Comparison of ENCODE assay signal across 1 cellular context in the genomic region with DNA sequence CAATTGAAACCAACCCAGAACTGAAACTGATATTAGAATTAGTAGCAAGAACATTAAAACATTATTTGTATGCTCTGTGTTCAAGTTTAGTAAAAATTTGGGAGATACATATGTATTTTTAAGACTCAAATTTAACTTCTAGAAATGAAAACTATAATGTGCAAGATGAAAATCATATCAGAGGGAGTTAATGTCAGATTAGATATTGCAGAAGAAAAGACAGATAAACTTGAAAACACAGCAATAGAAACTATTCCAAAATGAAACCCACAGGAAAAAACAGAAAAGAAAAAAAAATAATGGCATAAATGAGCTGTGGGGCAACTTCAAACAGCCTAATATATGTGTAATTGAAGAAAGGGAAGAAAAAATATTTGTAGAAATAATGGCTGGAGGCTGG.
TF ChIP-seq lines count a peak whose summit lies in the region.

No MANE protein-coding gene starts in this region.

TF ChIP-seq in SK-N-SH, 30 proteins besides CTCF, POLR2A, EP300 and RAD21 (continued from another document):
- TF ChIP-seq NFIC (IDR thresholded peaks at IDR 0.05; ENCODE audit: borderline replicate concordance), result no peak
- no peak for TF ChIP-seq JUND (IDR thresholded peaks at IDR 0.05)
- TF ChIP-seq, protein P1, sequence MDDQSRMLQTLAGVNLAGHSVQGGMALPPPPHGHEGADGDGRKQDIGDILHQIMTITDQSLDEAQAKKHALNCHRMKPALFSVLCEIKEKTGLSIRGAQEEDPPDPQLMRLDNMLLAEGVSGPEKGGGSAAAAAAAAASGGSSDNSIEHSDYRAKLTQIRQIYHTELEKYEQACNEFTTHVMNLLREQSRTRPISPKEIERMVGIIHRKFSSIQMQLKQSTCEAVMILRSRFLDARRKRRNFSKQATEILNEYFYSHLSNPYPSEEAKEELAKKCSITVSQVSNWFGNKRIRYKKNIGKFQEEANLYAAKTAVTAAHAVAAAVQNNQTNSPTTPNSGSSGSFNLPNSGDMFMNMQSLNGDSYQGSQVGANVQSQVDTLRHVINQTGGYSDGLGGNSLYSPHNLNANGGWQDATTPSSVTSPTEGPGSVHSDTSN (IDR thresholded peaks at IDR 0.05), result no peak
- no peak for TF ChIP-seq YY1 (IDR thresholded peaks at IDR 0.05; ENCODE audit: low read depth)
- TF ChIP-seq TCF12 (IDR thresholded peaks at IDR 0.05), result no peak
- TF ChIP-seq CHD2 (IDR thresholded peaks at IDR 0.05; ENCODE audit: low read length, partially characterized antibody), result no peak
- TF ChIP-seq POLR2AphosphoS5 (IDR thresholded peaks at IDR 0.05; ENCODE audit: low read depth, low read length), result no peak
- no peak for TF ChIP-seq TEAD4 (IDR thresholded peaks at IDR 0.05; ENCODE audit: borderline replicate concordance, insufficient read depth)
- TF ChIP-seq MXI1 (IDR thresholded peaks at IDR 0.05; ENCODE audit: low read depth, low read length), result no peak
- no peak for TF ChIP-seq NRF1 (IDR thresholded peaks at IDR 0.05; ENCODE audit: low read depth, low read length)
- no peak for TF ChIP-seq RCOR1 (IDR thresholded peaks at IDR 0.05; ENCODE audit: low read length)
- no peak for TF ChIP-seq RXRA (IDR thresholded peaks at IDR 0.05; ENCODE audit: borderline replicate concordance, low read depth)
- TF ChIP-seq FOXJ3 (CRISPR knock-in tag; IDR thresholded peaks at IDR 0.05), result no peak
- TF ChIP-seq, protein P2, sequence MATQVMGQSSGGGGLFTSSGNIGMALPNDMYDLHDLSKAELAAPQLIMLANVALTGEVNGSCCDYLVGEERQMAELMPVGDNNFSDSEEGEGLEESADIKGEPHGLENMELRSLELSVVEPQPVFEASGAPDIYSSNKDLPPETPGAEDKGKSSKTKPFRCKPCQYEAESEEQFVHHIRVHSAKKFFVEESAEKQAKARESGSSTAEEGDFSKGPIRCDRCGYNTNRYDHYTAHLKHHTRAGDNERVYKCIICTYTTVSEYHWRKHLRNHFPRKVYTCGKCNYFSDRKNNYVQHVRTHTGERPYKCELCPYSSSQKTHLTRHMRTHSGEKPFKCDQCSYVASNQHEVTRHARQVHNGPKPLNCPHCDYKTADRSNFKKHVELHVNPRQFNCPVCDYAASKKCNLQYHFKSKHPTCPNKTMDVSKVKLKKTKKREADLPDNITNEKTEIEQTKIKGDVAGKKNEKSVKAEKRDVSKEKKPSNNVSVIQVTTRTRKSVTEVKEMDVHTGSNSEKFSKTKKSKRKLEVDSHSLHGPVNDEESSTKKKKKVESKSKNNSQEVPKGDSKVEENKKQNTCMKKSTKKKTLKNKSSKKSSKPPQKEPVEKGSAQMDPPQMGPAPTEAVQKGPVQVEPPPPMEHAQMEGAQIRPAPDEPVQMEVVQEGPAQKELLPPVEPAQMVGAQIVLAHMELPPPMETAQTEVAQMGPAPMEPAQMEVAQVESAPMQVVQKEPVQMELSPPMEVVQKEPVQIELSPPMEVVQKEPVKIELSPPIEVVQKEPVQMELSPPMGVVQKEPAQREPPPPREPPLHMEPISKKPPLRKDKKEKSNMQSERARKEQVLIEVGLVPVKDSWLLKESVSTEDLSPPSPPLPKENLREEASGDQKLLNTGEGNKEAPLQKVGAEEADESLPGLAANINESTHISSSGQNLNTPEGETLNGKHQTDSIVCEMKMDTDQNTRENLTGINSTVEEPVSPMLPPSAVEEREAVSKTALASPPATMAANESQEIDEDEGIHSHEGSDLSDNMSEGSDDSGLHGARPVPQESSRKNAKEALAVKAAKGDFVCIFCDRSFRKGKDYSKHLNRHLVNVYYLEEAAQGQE (IDR thresholded peaks at IDR 0.05; ENCODE audit: low read depth, low read length), result no peak
- TF ChIP-seq ELF1 (IDR thresholded peaks at IDR 0.05), result no peak
- TF ChIP-seq SIN3A (IDR thresholded peaks at IDR 0.05; ENCODE audit: borderline replicate concordance, low read depth, low read length), result no peak
TF ChIP-seq in SK-N-SH: peak in this region for 0.
